ENCODE assay signal across 34 cellular contexts in genomic region chr5:14909369-14909768, GRCh38.
"Had no signal": no experiment of that assay in that cellular context is flagged by ENCODE, and none has a peak within 500 bp of the region (broad histone marks: within the 10 kb centered on the region; RNA-seq: fewer than 3 reads in every experiment).

No MANE protein-coding gene starts in this region.

- H3K4me3 ChIP-seq: MG63 had no signal

- H3K36me3 ChIP-seq: MG63 had no signal

- H3K9me3 ChIP-seq: MG63 had no signal

- DNase-seq: Karpas-422, Kasumi-1, MG63, MM.1S, NCI-H1048, NCI-H1092, NCI-H1092 treated with DMSO at 0.1 percent for 48 hours, NCI-H1105, NCI-H1105 treated with DMSO at 0.1 percent for 48 hours, NCI-H1417, NCI-H1417 treated with DMSO at 0.1 percent for 48 hours, NCI-H1436, NCI-H1436 treated with DMSO at 0.1 percent for 48 hours, NCI-H146, NCI-H1694, NCI-H1694 treated with DMSO at 0.1 percent for 48 hours, NCI-H187, NCI-H187 treated with DMSO at 0.1 percent for 48 hours, NCI-H1930, NCI-H2029, NCI-H2029 treated with DMSO at 0.1 percent for 48 hours, NCI-H2081, NCI-H2081 treated with DMSO at 0.1 percent for 48 hours, NCI-H2107, NCI-H2171, NCI-H2171 treated with DMSO at 0.1 percent for 48 hours, NCI-H2227 treated with DMSO at 0.1 percent for 48 hours, NCI-H226, NCI-H345, NCI-H446, NCI-H446 treated with DMSO at 0.1 percent for 48 hours, NCI-H510A, NCI-H510A treated with DMSO at 0.1 percent for 48 hours, NCI-H524 had no signal
